14 cellular contexts compared by ENCODE assay signal in the genomic region with DNA sequence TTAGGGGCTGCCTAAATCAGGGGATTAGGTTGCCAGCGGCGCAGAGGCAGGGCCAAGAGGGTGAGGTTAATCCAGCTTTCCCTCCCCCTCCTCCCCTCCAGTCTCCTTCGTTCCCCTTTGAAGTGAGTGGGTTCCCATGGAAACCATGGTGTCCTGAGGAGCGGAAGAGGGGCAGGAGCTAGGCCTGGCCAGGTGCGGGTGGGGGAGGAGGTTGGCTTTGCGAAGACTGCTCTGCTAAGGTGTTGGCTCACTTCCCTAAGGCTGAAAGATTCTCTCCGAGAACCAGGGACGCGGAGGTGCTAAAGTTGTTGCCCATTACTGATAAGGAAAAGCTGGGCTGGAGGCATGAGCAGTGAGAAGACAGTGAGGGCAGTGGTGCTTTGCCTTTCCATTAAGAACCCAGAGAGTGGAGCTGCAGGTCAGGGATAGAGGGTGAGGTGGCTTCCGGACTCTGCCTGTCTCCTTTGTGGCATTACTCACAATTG.
DNase-seq lines count a peak whose midpoint lies in the region; ATAC-seq, FAIRE-seq and TF ChIP-seq lines count a peak whose summit lies in the region.
"Had no signal": no experiment of that assay in that cellular context is flagged by ENCODE, and none has a peak within 500 bp of the region (broad histone marks: within the 10 kb centered on the region; RNA-seq: fewer than 3 reads in every experiment).

No MANE protein-coding gene starts in this region.

- no peak for TF ChIP-seq CTCF in K562 (IDR thresholded peaks at IDR 0.05 in 2 of 3, conservative IDR thresholded peaks at IDR 0.05 in 1 of 3; ENCODE audit: insufficient read depth in 2 of 3, low read depth in 1 of 3, low read length in 3 of 3)

- H2AFZ ChIP-seq in K562 (ENCODE audit: low read depth, low read length) = no peak overlapping the region
- no peak overlapping the region for H2AFZ ChIP-seq in GM23248

- ATAC-seq in K562 = peak; percentile 31; the same call in 1 of the 3 replicates
- ATAC-seq in GM21737 (IDR thresholded peaks at IDR 0.05; ENCODE audit: unreplicated experiment) = no peak
- no peak for ATAC-seq in HG03159 (IDR thresholded peaks at IDR 0.05; ENCODE audit: unreplicated experiment)
- no peak for ATAC-seq in HG03442 (IDR thresholded peaks at IDR 0.05; ENCODE audit: unreplicated experiment)
- ATAC-seq: right lobe of liver had no signal

- POLR2A ChIA-PET in K562 (lab: Yijun Ruan, JAX) = interaction anchor here (0.7 kb wide), 1 partner anchor 14 kb away, joined by 5 read pairs; no protein-coding TSS in a partner anchor

- H3K36me3 ChIP-seq in K562 (ENCODE audit: control insufficient read depth, insufficient read depth, low read length) = no peaks in the 10 kb centered on the region
- H3K36me3 ChIP-seq in GM23248 (ENCODE audit: low read depth) = no peaks in the 10 kb centered on the region
- H3K36me3 ChIP-seq: adrenal gland, right lobe of liver had no signal

- TF ChIP-seq RAD21 in K562 (CRISPR knock-in tag; conservative IDR thresholded peaks at IDR 0.05 in 1 of 2, IDR thresholded peaks at IDR 0.05 in 1 of 2) = no peak

- no peak for TF ChIP-seq EP300 in K562 (IDR thresholded peaks at IDR 0.05; ENCODE audit: low read length)

- H3K4me2 ChIP-seq in K562 (ENCODE audit: insufficient read depth, low read length) = no peak overlapping the region
- H3K4me2 ChIP-seq in GM23248 (ENCODE audit: unreplicated experiment) = no peak overlapping the region

- peaks cover 57 to 82% of the 10 kb centered on the region in 2 experiments for H3K27me3 ChIP-seq in K562 (ENCODE audit: control insufficient read depth in 2 of 2, insufficient read depth in 2 of 2, low read length in 2 of 2)
- H3K27me3 ChIP-seq in GM23248 (replicated peaks; ENCODE audit: insufficient read depth) = peaks cover 7% of the 10 kb centered on the region
- H3K27me3 ChIP-seq: adrenal gland, right lobe of liver had no signal

- 0% methylated on average over 6 of the region's 10 CpGs for WGBS in K562 (ENCODE audit: insufficient coverage, low coverage, missing lambda C conversion rate)
- 78 to 79% methylated on average over 10 of the region's 10 CpGs for WGBS in GM23248 (ENCODE audit: low coverage in 1 of 2, low lambda C conversion rate in 2 of 2, missing lambda C conversion rate in 2 of 2), 2 experiments

- DNase-seq in DMS79 treated with DMSO at 0.1 percent for 48 hours (lab: John Stamatoyannopoulos, UW) = peak; percentile 94
- DNase-seq in NCI-H1105 treated with DMSO at 0.1 percent for 48 hours (lab: John Stamatoyannopoulos, UW) = peak; percentile 69
- no peak for DNase-seq in K562 (ENCODE audit: extremely low read depth in 1 of 4, low spot score in 3 of 4)
- DNase-seq in left kidney (ENCODE audit: low read depth, low spot score) = peak; percentile 95
- DNase-seq in GM23248 = no peak
- DNase-seq: activated CD4-positive, CD25-positive, alpha-beta regulatory T cell treated with anti-CD3 and anti-CD28 coated beads, Interleukin-2, amount 50 U/mL, for 72 hours; adrenal gland; NCI-H774; right lobe of liver; stimulated activated naive CD4-positive, alpha-beta T cell treated with Interleukin-2 at 50 U/mL for 16 hours had no signal

- H3K79me2 ChIP-seq in K562 (ENCODE audit: control insufficient read depth, insufficient read depth, low read length) = no peaks in the 10 kb centered on the region
- H3K79me2 ChIP-seq in GM23248 (ENCODE audit: insufficient read depth) = no peaks in the 10 kb centered on the region

- no TSS peak for BruUV-seq in K562 (replicated peaks; lab: Mats Ljungman, UMichigan)

- no peak for FAIRE-seq in K562 (lab: Jason Lieb, UNC)
- FAIRE-seq: kidney had no signal

- H3K27ac ChIP-seq in K562 (ENCODE audit: extremely low read depth, low read depth, low read length) (no peak overlapping the region), GM23248 (no peak overlapping the region)
- H3K27ac ChIP-seq: adrenal gland, right lobe of liver had no signal

- in situ Hi-C loops in K562 (cut with MboI) (no loop called here), GM23248 (cut with MboI) (no loop called here)

- intact Hi-C loops in K562 (cut with micrococcal nuclease) = no loop called here

- no peaks in the 10 kb centered on the region for H3F3A ChIP-seq in GM23248 (ENCODE audit: insufficient read depth)

- H3K4me3 ChIP-seq in K562 (no peak overlapping the region), GM23248 (no peak overlapping the region)
- H3K4me3 ChIP-seq: adrenal gland, right lobe of liver had no signal

- H3K9me2 ChIP-seq in GM23248 (ENCODE audit: insufficient read depth) = no peaks in the 10 kb centered on the region

- H3K4me1 ChIP-seq in K562 (replicated peaks in 1 of 2; ENCODE audit: control insufficient read depth in 2 of 2, insufficient read depth in 2 of 2, low read length in 2 of 2) (no peaks in the 10 kb centered on the region), GM23248 (ENCODE audit: insufficient read depth) (peaks cover 7% of the 10 kb centered on the region)
- H3K4me1 ChIP-seq: adrenal gland, right lobe of liver had no signal

- no peaks in the 10 kb centered on the region for H3K9me3 ChIP-seq in K562 (replicated peaks; ENCODE audit: control insufficient read depth, insufficient read depth, low read depth, low read length)
- H3K9me3 ChIP-seq in GM23248 (ENCODE audit: low read depth) = no peaks in the 10 kb centered on the region
- H3K9me3 ChIP-seq: adrenal gland, right lobe of liver had no signal

- no peaks in the 10 kb centered on the region for H3K9me1 ChIP-seq in K562 (ENCODE audit: control insufficient read depth, insufficient read depth, low read length)

- TF ChIP-seq POLR2A in K562 (conservative IDR thresholded peaks at IDR 0.05) = no peak

- H4K20me1 ChIP-seq in K562 (replicated peaks; ENCODE audit: control insufficient read depth, insufficient read depth, low read length) = no peaks in the 10 kb centered on the region; the same call in 1 of the 2 replicates
- no peaks in the 10 kb centered on the region for H4K20me1 ChIP-seq in GM23248 (ENCODE audit: insufficient read depth)

- CTCF ChIA-PET in K562 (lab: Yijun Ruan, JAX; ENCODE audit: low intra/inter-chr PET ratio) = no interaction called here

- H3K9ac ChIP-seq in K562 (ENCODE audit: insufficient read depth in 1 of 2, low read depth in 2 of 2, low read length in 2 of 2) (no peak overlapping the region), GM23248 (no peak overlapping the region)

TF ChIP-seq in K562, 482 proteins besides CTCF, POLR2A, EP300 and RAD21:
- TF ChIP-seq CTBP1 (IDR thresholded peaks at IDR 0.05; ENCODE audit: borderline replicate concordance) (no peak), RFX1 (IDR thresholded peaks at IDR 0.05) (peak; percentile 36)

Comparison
In these comparisons a context has a peak if more than half of its experiments do, and no peak if none do; other contexts are left out.
1. DNase-seq: peak in DMS79 treated with DMSO at 0.1 percent for 48 hours (single experiment), NCI-H1105 treated with DMSO at 0.1 percent for 48 hours (single experiment) and left kidney (single experiment); none in K562 (0 of 4) and GM23248 (single experiment).